1 cellular context compared by ENCODE assay signal in genomic region chr11:76635991-76636520, GRCh38.
TF ChIP-seq lines count a peak whose summit lies in the region.

No MANE protein-coding gene starts in this region.

TF ChIP-seq in SK-N-SH, 30 proteins besides CTCF, POLR2A, EP300 and RAD21:
- TF ChIP-seq REST (IDR thresholded peaks at IDR 0.05; ENCODE audit: low read depth, low read length) (no peak), EZH2phosphoT487 (IDR thresholded peaks at IDR 0.05; ENCODE audit: borderline replicate concordance, low read depth) (no peak)
